Comparison of ENCODE assay signal across 1 cellular context in the genomic region with DNA sequence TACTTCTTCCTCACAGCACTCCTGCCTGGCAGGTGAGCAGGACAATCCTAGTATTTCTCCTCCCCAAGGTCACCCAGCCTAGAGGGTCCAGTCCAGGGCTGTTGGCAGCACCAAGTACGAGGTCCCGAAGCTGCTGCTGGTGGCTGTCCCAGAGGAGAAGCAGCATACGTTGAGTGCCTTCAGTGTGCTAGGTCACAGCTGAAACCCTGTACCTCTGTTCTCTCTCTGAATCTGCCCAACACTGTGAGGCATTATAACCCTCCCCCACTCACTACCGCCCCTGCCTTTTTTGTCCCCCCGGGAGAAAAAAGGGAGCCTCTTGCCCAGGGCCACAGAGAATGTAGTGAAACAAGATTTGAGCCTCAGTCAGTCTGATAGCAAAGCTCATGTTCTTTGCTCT.
TF ChIP-seq lines count a peak whose summit lies in the region.

No MANE protein-coding gene starts in this region.

TF ChIP-seq in H1, 55 proteins besides CTCF, POLR2A, EP300 and RAD21:
- no peak for TF ChIP-seq CTBP2 (IDR thresholded peaks at IDR 0.05; ENCODE audit: borderline replicate concordance, insufficient read depth, insufficient read length, low read length)
- TF ChIP-seq NANOG (IDR thresholded peaks at IDR 0.05; ENCODE audit: insufficient read depth, low read depth, low read length, poor library complexity, severe bottlenecking), result no peak
- no peak for TF ChIP-seq EGR1 (IDR thresholded peaks at IDR 0.05; ENCODE audit: borderline replicate concordance, low read depth, low read length)
- no peak for TF ChIP-seq SUZ12 (IDR thresholded peaks at IDR 0.05; ENCODE audit: low read length)
